Comparison of ENCODE assay signal across 9 cellular contexts in the genomic region with DNA sequence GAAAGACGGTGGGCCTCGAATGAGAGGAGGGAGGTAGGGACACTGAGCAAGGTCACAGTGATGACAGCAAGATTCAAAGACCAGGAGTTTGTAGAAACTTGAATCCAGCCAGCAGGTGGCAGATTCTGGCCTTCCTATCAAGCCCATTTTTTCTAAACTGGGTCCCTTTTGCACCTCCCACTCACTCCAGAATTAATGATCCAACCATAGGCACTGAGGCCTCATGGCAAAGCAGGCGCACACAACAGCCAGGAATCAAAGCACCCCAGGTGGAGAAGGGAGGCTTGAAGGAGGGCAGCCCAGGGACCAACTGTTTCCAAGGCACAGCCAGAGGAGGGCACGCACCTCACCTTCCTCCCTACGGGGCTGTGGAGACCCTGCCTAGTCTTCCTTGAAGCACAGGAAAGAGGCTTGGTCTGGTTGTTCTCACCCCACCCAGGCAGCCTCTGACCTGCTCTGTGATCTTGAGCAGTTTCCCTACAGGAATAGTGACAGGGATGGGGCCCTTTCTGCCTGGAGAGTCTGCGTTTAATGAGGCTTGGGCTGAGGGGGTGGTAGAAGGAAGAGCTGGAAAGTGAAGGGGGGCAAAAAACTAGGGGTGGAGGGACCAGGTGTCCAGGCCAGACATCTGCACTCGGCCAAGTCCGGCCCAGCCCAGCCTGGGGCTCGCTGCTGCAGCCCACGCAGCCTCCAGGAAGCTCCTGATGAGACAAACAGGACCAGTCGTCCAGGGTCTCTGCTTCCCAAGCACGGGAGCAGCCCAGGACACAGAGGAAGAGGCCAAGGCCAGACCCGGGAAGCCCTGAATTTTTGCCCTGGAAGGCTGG.
DNase-seq lines count a peak whose midpoint lies in the region; ATAC-seq, FAIRE-seq and TF ChIP-seq lines count a peak whose summit lies in the region.
"Had no signal": no experiment of that assay in that cellular context is flagged by ENCODE, and none has a peak within 500 bp of the region (broad histone marks: within the 10 kb centered on the region; RNA-seq: fewer than 3 reads in every experiment).

No MANE protein-coding gene starts in this region.

- intact Hi-C loops in breast epithelium (cut with DNase I; ENCODE audit: low total_unique reads) = loop anchor here (5.0 to 10.0 kb wide), 2 partner anchors 682 to 1806 kb away; a partner anchor contains a TSS

- TF ChIP-seq EP300 in A549 (IDR thresholded peaks at IDR 0.05) = no peak

- TF ChIP-seq POLR2A in A549 (IDR thresholded peaks at IDR 0.05; ENCODE audit: low read length) (no peak), breast epithelium (IDR thresholded peaks at IDR 0.05) (no peak)

- CTCF ChIA-PET in A549 (lab: Yijun Ruan, JAX) = interaction anchor here (0.6 to 4.0 kb wide), 29 partner anchors 9 to 1147 kb away, joined by 3 to 74 read pairs (median 4); no protein-coding TSS in a partner anchor

- POLR2A ChIA-PET in A549 (lab: Yijun Ruan, JAX) = no interaction called here

- no peaks in the 10 kb centered on the region for H3K4me1 ChIP-seq in A549
- no peaks in the 10 kb centered on the region for H3K4me1 ChIP-seq in breast epithelium

- no peaks in the 10 kb centered on the region for H3K9me3 ChIP-seq in A549
- no peaks in the 10 kb centered on the region for H3K9me3 ChIP-seq in breast epithelium

- H3K4me3 ChIP-seq in A549 (no peak overlapping the region), breast epithelium (no peak overlapping the region)

- no peak for FAIRE-seq in A549 (lab: Jason Lieb, UNC)
- FAIRE-seq in islet of Langerhans (lab: Jason Lieb, UNC) = peak; percentile 83

- DNase-seq in A549 (ENCODE audit: low read depth in 1 of 2, low spot score in 1 of 2) = peak; percentile 31 to 68
- DNase-seq in ELR (ENCODE audit: low read depth) = peak; percentile 61
- DNase-seq in NCI-H526 treated with DMSO at 0.1 percent for 48 hours (lab: John Stamatoyannopoulos, UW) = peak; percentile 22
- DNase-seq in breast epithelium (ENCODE audit: low spot score in 2 of 2) = no peak
- peak; percentile 18 for DNase-seq in stimulated activated CD4-positive, alpha-beta T cell treated with anti-CD3 and anti-CD28 coated beads, Interleukin-4, amount 100 ng/mL, for 24 hours

- H3K36me3 ChIP-seq in breast epithelium = no peaks in the 10 kb centered on the region

- TF ChIP-seq CTCF in A549 (IDR thresholded peaks at IDR 0.05) (peak; percentile 65), breast epithelium (IDR thresholded peaks at IDR 0.05) (peak in 2 of 3 donors; percentile 69 to 71)

- H3K27ac ChIP-seq in A549 (no peak overlapping the region), breast epithelium (peak overlapping the region; percentile 9 to 33)
- H3K27ac ChIP-seq: epithelial cell of prostate had no signal

- no peaks in the 10 kb centered on the region for H3K27me3 ChIP-seq in breast epithelium

- H3K4me2 ChIP-seq in A549 = no peak overlapping the region

- peak; percentile 80 for TF ChIP-seq RAD21 in A549 (conservative IDR thresholded peaks at IDR 0.05 in 1 of 2, IDR thresholded peaks at IDR 0.05 in 1 of 2)

- ATAC-seq in A549 (peak; percentile 44 to 81; a peak in 3 of 6 replicates), GM18861 (IDR thresholded peaks at IDR 0.05; ENCODE audit: unreplicated experiment) (no peak), HG02840 (IDR thresholded peaks at IDR 0.05; ENCODE audit: low FRiP score, unreplicated experiment) (no peak)

- 55% methylated on average over 13 of the region's 13 CpGs for WGBS in A549 (ENCODE audit: missing lambda C conversion rate)

TF ChIP-seq in A549, 52 proteins besides CTCF, POLR2A, EP300 and RAD21:
- TF ChIP-seq TP53 (CRISPR knock-in tag; IDR thresholded peaks at IDR 0.05) = no peak
- TF ChIP-seq SMC3 (IDR thresholded peaks at IDR 0.05) = peak; percentile 87
- TF ChIP-seq RFX5 (IDR thresholded peaks at IDR 0.05) = no peak
- TF ChIP-seq, protein P1, sequence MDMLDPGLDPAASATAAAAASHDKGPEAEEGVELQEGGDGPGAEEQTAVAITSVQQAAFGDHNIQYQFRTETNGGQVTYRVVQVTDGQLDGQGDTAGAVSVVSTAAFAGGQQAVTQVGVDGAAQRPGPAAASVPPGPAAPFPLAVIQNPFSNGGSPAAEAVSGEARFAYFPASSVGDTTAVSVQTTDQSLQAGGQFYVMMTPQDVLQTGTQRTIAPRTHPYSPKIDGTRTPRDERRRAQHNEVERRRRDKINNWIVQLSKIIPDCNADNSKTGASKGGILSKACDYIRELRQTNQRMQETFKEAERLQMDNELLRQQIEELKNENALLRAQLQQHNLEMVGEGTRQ (IDR thresholded peaks at IDR 0.05) = no peak
- TF ChIP-seq PHF8 (IDR thresholded peaks at IDR 0.05; ENCODE audit: borderline replicate concordance, low read depth) = no peak
- TF ChIP-seq, protein P2, sequence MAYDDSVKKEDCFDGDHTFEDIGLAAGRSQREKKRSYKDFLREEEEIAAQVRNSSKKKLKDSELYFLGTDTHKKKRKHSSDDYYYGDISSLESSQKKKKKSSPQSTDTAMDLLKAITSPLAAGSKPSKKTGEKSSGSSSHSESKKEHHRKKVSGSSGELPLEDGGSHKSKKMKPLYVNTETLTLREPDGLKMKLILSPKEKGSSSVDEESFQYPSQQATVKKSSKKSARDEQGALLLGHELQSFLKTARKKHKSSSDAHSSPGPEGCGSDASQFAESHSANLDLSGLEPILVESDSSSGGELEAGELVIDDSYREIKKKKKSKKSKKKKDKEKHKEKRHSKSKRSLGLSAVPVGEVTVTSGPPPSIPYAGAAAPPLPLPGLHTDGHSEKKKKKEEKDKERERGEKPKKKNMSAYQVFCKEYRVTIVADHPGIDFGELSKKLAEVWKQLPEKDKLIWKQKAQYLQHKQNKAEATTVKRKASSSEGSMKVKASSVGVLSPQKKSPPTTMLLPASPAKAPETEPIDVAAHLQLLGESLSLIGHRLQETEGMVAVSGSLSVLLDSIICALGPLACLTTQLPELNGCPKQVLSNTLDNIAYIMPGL (CRISPR knock-in tag; IDR thresholded peaks at IDR 0.05; ENCODE audit: borderline replicate concordance) = no peak
- TF ChIP-seq FOSB (CRISPR knock-in tag; IDR thresholded peaks at IDR 0.05) = no peak
- no peak for TF ChIP-seq RNF2 (IDR thresholded peaks at IDR 0.05; ENCODE audit: borderline replicate concordance, low read depth)
TF ChIP-seq in A549: peak in this region for 1.

Comparison
In these comparisons a context has a peak if more than half of its experiments do, and no peak if none do; other contexts are left out.
1. ATAC-seq: peak in A549 (2 of 2); none in GM18861 (single experiment) and HG02840 (single experiment).
2. DNase-seq: peak in A549 (2 of 2), ELR (single experiment), NCI-H526 treated with DMSO at 0.1 percent for 48 hours (single experiment) and stimulated activated CD4-positive, alpha-beta T cell treated with anti-CD3 and anti-CD28 coated beads, Interleukin-4, amount 100 ng/mL, for 24 hours (single experiment); none in breast epithelium (0 of 2).
3. H3K27ac ChIP-seq: peak in breast epithelium (2 of 2); none in A549 (0 of 2).